ENCODE assay signal across 1 cellular context in the genomic region with DNA sequence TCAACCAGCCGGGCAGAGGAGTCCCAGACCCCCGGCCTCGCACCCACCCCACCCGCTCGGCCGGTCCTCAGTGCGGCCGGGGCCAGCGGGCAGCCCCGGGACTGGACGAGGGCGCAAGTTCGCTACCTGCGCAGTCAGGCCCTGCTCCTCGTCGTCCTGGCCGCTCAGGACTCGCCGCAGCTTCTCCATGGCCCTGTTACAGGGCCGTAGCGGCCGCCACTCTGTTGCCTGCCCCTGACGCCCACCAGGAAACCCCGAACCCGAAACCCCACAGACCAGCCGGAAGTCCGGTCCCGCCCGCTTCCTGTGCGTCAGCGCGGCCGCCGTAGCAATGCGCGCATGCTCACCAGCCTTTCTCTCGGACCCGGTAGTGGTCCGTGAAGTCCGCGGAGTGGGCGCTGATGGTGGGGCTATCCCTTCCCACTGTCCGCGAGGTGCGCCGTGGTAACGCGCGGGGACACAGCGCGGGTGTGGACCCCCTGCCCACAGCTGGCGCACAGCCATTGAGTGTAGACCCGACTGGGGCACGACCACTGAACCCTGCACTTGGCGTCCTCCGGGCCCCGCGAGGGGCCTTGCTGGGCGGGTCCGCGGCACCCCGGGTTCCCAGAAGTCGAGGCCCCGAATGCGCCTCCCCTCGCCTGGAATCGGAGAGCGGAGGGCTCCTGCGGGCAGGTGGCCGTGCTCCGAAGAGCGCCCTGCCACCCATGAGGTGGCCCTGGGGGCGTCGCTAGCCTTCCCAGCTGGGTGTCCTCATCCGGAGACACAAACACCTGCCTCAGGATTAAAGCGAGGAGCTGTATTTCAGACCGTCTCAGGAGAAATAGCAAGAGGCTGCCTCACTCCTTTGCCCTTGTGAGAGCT.
TF ChIP-seq lines count a peak whose summit lies in the region.

Gene SFT2D1 (minus strand): TSS at position 253 of the 864 bp plus-strand sequence. CDS start 64 bp downstream, at position 189.

TF ChIP-seq in HEK293, 187 proteins besides CTCF, POLR2A, EP300 and RAD21 (continued from another document and continues in another):
- TF ChIP-seq ZSCAN16 (tag by site-specific recombination; IDR thresholded peaks at IDR 0.05) (no peak), ZFP37 (tag by site-specific recombination; IDR thresholded peaks at IDR 0.05) (no peak), ZNF623 (tag by site-specific recombination; IDR thresholded peaks at IDR 0.05) (no peak), BCL11B (tag by site-specific recombination; IDR thresholded peaks at IDR 0.05; ENCODE audit: low read depth) (peak; percentile 67; the same call in 1 of the 2 replicates), ZNF639 (tag by site-specific recombination; IDR thresholded peaks at IDR 0.05) (no peak), ZBTB10 (tag by site-specific recombination; IDR thresholded peaks at IDR 0.05) (peak; percentile 82; the same call in 1 of the 2 replicates), ZNF121 (tag by site-specific recombination; IDR thresholded peaks at IDR 0.05) (peak; percentile 96), ZNF366 (tag by site-specific recombination; conservative IDR thresholded peaks at IDR 0.05) (no peak), ZNF423 (tag by site-specific recombination; IDR thresholded peaks at IDR 0.05) (0 out of 2 replicates have a peak, but pooled peaks have one; percentile 29), SP2 (tag by site-specific recombination; IDR thresholded peaks at IDR 0.05) (peak; percentile 81), ZNF830 (tag by site-specific recombination; IDR thresholded peaks at IDR 0.05; ENCODE audit: low read depth) (no peak), IKZF3 (tag by site-specific recombination; IDR thresholded peaks at IDR 0.05) (no peak), ZXDB (tag by site-specific recombination; IDR thresholded peaks at IDR 0.05) (peak; percentile 100), ZNF16 (tag by site-specific recombination; IDR thresholded peaks at IDR 0.05; ENCODE audit: low read depth) (no peak), ZNF549 (tag by site-specific recombination; IDR thresholded peaks at IDR 0.05) (no peak), ZNF521 (tag by site-specific recombination; IDR thresholded peaks at IDR 0.05) (no peak), ZNF132 (tag by site-specific recombination; IDR thresholded peaks at IDR 0.05; ENCODE audit: borderline replicate concordance) (no peak), ZNF148 (tag by site-specific recombination; IDR thresholded peaks at IDR 0.05; ENCODE audit: borderline replicate concordance) (no peak), MYNN (tag by site-specific recombination; IDR thresholded peaks at IDR 0.05; ENCODE audit: borderline replicate concordance) (no peak), ZNF610 (tag by site-specific recombination; IDR thresholded peaks at IDR 0.05; ENCODE audit: borderline replicate concordance) (peak; percentile 25; the same call in 1 of the 2 replicates), ZNF692 (tag by site-specific recombination; IDR thresholded peaks at IDR 0.05) (peak; percentile 72; the same call in 1 of the 2 replicates), ZNF658 (tag by site-specific recombination; IDR thresholded peaks at IDR 0.05) (no peak), TRIM28 (IDR thresholded peaks at IDR 0.05; ENCODE audit: borderline replicate concordance, low read length) (peak; percentile 70; the same call in 1 of the 2 replicates), YY2 (tag by site-specific recombination; IDR thresholded peaks at IDR 0.05) (no peak; the same call in 1 of the 2 replicates), SCRT1 (tag by site-specific recombination; IDR thresholded peaks at IDR 0.05; ENCODE audit: borderline replicate concordance) (no peak)
- TF ChIP-seq, protein P1, sequence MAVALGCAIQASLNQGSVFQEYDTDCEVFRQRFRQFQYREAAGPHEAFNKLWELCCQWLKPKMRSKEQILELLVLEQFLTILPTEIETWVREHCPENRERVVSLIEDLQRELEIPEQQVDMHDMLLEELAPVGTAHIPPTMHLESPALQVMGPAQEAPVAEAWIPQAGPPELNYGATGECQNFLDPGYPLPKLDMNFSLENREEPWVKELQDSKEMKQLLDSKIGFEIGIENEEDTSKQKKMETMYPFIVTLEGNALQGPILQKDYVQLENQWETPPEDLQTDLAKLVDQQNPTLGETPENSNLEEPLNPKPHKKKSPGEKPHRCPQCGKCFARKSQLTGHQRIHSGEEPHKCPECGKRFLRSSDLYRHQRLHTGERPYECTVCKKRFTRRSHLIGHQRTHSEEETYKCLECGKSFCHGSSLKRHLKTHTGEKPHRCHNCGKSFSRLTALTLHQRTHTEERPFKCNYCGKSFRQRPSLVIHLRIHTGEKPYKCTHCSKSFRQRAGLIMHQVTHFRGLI (tag by site-specific recombination; IDR thresholded peaks at IDR 0.05): no peak
- TF ChIP-seq, protein P2, sequence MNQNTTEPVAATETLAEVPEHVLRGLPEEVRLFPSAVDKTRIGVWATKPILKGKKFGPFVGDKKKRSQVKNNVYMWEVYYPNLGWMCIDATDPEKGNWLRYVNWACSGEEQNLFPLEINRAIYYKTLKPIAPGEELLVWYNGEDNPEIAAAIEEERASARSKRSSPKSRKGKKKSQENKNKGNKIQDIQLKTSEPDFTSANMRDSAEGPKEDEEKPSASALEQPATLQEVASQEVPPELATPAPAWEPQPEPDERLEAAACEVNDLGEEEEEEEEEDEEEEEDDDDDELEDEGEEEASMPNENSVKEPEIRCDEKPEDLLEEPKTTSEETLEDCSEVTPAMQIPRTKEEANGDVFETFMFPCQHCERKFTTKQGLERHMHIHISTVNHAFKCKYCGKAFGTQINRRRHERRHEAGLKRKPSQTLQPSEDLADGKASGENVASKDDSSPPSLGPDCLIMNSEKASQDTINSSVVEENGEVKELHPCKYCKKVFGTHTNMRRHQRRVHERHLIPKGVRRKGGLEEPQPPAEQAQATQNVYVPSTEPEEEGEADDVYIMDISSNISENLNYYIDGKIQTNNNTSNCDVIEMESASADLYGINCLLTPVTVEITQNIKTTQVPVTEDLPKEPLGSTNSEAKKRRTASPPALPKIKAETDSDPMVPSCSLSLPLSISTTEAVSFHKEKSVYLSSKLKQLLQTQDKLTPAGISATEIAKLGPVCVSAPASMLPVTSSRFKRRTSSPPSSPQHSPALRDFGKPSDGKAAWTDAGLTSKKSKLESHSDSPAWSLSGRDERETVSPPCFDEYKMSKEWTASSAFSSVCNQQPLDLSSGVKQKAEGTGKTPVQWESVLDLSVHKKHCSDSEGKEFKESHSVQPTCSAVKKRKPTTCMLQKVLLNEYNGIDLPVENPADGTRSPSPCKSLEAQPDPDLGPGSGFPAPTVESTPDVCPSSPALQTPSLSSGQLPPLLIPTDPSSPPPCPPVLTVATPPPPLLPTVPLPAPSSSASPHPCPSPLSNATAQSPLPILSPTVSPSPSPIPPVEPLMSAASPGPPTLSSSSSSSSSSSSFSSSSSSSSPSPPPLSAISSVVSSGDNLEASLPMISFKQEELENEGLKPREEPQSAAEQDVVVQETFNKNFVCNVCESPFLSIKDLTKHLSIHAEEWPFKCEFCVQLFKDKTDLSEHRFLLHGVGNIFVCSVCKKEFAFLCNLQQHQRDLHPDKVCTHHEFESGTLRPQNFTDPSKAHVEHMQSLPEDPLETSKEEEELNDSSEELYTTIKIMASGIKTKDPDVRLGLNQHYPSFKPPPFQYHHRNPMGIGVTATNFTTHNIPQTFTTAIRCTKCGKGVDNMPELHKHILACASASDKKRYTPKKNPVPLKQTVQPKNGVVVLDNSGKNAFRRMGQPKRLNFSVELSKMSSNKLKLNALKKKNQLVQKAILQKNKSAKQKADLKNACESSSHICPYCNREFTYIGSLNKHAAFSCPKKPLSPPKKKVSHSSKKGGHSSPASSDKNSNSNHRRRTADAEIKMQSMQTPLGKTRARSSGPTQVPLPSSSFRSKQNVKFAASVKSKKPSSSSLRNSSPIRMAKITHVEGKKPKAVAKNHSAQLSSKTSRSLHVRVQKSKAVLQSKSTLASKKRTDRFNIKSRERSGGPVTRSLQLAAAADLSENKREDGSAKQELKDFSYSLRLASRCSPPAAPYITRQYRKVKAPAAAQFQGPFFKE (tag by site-specific recombination; IDR thresholded peaks at IDR 0.05; ENCODE audit: borderline replicate concordance): no peak
- TF ChIP-seq, protein P3, sequence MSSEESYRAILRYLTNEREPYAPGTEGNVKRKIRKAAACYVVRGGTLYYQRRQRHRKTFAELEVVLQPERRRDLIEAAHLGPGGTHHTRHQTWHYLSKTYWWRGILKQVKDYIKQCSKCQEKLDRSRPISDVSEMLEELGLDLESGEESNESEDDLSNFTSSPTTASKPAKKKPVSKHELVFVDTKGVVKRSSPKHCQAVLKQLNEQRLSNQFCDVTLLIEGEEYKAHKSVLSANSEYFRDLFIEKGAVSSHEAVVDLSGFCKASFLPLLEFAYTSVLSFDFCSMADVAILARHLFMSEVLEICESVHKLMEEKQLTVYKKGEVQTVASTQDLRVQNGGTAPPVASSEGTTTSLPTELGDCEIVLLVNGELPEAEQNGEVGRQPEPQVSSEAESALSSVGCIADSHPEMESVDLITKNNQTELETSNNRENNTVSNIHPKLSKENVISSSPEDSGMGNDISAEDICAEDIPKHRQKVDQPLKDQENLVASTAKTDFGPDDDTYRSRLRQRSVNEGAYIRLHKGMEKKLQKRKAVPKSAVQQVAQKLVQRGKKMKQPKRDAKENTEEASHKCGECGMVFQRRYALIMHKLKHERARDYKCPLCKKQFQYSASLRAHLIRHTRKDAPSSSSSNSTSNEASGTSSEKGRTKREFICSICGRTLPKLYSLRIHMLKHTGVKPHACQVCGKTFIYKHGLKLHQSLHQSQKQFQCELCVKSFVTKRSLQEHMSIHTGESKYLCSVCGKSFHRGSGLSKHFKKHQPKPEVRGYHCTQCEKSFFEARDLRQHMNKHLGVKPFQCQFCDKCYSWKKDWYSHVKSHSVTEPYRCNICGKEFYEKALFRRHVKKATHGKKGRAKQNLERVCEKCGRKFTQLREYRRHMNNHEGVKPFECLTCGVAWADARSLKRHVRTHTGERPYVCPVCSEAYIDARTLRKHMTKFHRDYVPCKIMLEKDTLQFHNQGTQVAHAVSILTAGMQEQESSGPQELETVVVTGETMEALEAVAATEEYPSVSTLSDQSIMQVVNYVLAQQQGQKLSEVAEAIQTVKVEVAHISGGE (tag by site-specific recombination; conservative IDR thresholded peaks at IDR 0.05; ENCODE audit: low read depth): peak; percentile 90
- TF ChIP-seq, protein P4, sequence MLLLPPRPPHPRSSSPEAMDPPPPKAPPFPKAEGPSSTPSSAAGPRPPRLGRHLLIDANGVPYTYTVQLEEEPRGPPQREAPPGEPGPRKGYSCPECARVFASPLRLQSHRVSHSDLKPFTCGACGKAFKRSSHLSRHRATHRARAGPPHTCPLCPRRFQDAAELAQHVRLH (tag by site-specific recombination; IDR thresholded peaks at IDR 0.05): peak; percentile 67
